Comparison of ENCODE assay signal across 1 cellular context in genomic region chr1:91830242-91831131, GRCh38.
TF ChIP-seq lines count a peak whose summit lies in the region.

No MANE protein-coding gene starts in this region.

TF ChIP-seq in SK-N-SH treated with all-trans-retinoic acid at 6 μM for 48 hours, 23 proteins besides CTCF, POLR2A, EP300 and RAD21 (continued from another document):
- no peak for TF ChIP-seq ISL1 (CRISPR knock-in tag; IDR thresholded peaks at IDR 0.05)
- no peak for TF ChIP-seq ESRRG (CRISPR knock-in tag; IDR thresholded peaks at IDR 0.05)
